Comparison of ENCODE assay signal across 20 cellular contexts in the genomic region with DNA sequence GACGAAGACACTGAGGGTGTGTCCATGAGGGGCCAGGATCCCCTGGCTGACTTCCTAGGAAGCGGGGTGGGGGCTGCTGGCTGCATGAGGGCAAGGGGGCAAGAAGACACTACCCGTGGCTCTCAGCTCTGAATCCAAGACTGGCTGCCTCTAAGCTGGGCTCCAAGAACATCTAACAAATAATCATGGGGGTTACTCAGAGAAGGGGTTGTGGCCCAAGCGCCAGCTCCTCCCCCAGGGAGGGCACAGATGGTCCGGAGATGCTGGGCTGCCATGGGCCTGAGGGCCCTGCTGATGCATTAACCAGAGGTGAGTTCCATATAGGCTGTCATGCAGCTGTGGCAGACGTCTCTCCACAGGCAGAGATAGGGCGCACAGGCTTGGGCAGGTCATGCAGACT. TPM values are rescaled to one million over a fixed set of nuclear protein-coding genes. Genes with fewer than 3 reads are reported as not detected.
A peak's percentile ranks its signal among the peaks of the same experiment; 100 is the strongest.
DNase-seq lines count a peak whose midpoint lies in the region; ATAC-seq and TF ChIP-seq lines count a peak whose summit lies in the region.
"Had no signal": no experiment of that assay in that cellular context is flagged by ENCODE, and none has a peak within 500 bp of the region (broad histone marks: within the 10 kb centered on the region; RNA-seq: fewer than 3 reads in every experiment).

No MANE protein-coding gene starts in this region.

- no peaks in the 10 kb centered on the region for H3K79me2 ChIP-seq in mesendoderm (ENCODE audit: control insufficient read depth, insufficient read depth, low read length)

- no peak overlapping the region for H2BK5ac ChIP-seq in mesendoderm (ENCODE audit: low read length)

- no peak for TF ChIP-seq POLR2A in sigmoid colon (IDR thresholded peaks at IDR 0.05)

- whole genome bisulfite sequencing in mesendoderm (ENCODE audit: extremely low coverage, insufficient coverage, low lambda C conversion rate): no CpG with 5 or more reads among the region's 7 CpGs
- WGBS in sigmoid colon, 2 donors: 76 to 84% methylated on average over 7 of the region's 7 CpGs

- DNase-seq in cardiac septum (ENCODE audit: low spot score): peak; percentile 68
- no peak for DNase-seq in Right ventricle myocardium superior
- DNase-seq in mesendoderm: no peak
- peak; percentile 41 for DNase-seq in sigmoid colon
- DNase-seq in kidney glomerular epithelial cell (lab: John Stamatoyannopoulos, UW): no peak
- no peak for DNase-seq in NCI-H187 (lab: John Stamatoyannopoulos, UW)
- DNase-seq: Caco-2; CD4-positive, CD25-positive, alpha-beta regulatory T cell; CD8-positive, alpha-beta T cell; DMS153; DND-41; HFFc6 had no signal

- no peak overlapping the region for H4K5ac ChIP-seq in mesendoderm (ENCODE audit: low read length)

- H3K56ac ChIP-seq in mesendoderm (ENCODE audit: low read length): peak overlapping the region; percentile 59

- H3K27ac ChIP-seq in mesendoderm (ENCODE audit: low read depth, low read length) (no peak overlapping the region), sigmoid colon (no peak overlapping the region)
- H3K27ac ChIP-seq: 22Rv1, BLaER1, C4-2B had no signal

- no peak overlapping the region for H4K8ac ChIP-seq in mesendoderm (ENCODE audit: low read depth, low read length)

- no peak overlapping the region for H3K9ac ChIP-seq in mesendoderm (ENCODE audit: low read length)
- H3K9ac ChIP-seq: BLaER1 had no signal

- H3K9me3 ChIP-seq in sigmoid colon: no peaks in the 10 kb centered on the region
- H3K9me3 ChIP-seq: BLaER1, Caco-2, HAP-1 had no signal

- H3K4me1 ChIP-seq in mesendoderm (ENCODE audit: control insufficient read depth, low read depth, low read length): peaks cover 12% of the 10 kb centered on the region
- no peaks in the 10 kb centered on the region for H3K4me1 ChIP-seq in sigmoid colon
- H3K4me1 ChIP-seq: Caco-2, HAP-1 had no signal

- H3K4ac ChIP-seq in mesendoderm (ENCODE audit: low read depth, low read length): no peak overlapping the region

- TF ChIP-seq CTCF in sigmoid colon (IDR thresholded peaks at IDR 0.05): no peak

- H3K36me3 ChIP-seq in mesendoderm (ENCODE audit: control insufficient read depth, insufficient read depth, low read length): no peaks in the 10 kb centered on the region
- no peaks in the 10 kb centered on the region for H3K36me3 ChIP-seq in sigmoid colon
- H3K36me3 ChIP-seq: BLaER1, HAP-1 had no signal

- no peak overlapping the region for H2BK15ac ChIP-seq in mesendoderm (replicated peaks; ENCODE audit: low read depth)

- H2AK5ac ChIP-seq in mesendoderm (ENCODE audit: low read length): peak overlapping the region; percentile 43

- H3K27me3 ChIP-seq in mesendoderm (ENCODE audit: insufficient read depth, low read length, poor library complexity) (no peaks in the 10 kb centered on the region), sigmoid colon (peaks cover 0 to 15% (median 9%) of the 10 kb centered on the region in 3 donors)
- H3K27me3 ChIP-seq: BLaER1 had no signal

- H3K4me3 ChIP-seq in mesendoderm (ENCODE audit: low read length) (no peak overlapping the region), sigmoid colon (no peak overlapping the region)
- H3K4me3 ChIP-seq: BLaER1, GM23338, HAP-1 had no signal

- no peak for ATAC-seq in Right ventricle myocardium superior (ENCODE audit: poor library complexity)
- ATAC-seq: CD8-positive, alpha-beta T cell; GM23338 had no signal

- no peaks in the 10 kb centered on the region for H3K79me1 ChIP-seq in mesendoderm (ENCODE audit: low read length)

- H3K18ac ChIP-seq in mesendoderm (ENCODE audit: low read length): no peak overlapping the region

- H2BK120ac ChIP-seq in mesendoderm (ENCODE audit: low read depth, low read length): no peak overlapping the region

- intact Hi-C loops in cardiac septum (cut with DNase I): no loop called here
- intact Hi-C loops in Right ventricle myocardium superior (cut with DNase I): no loop called here
- intact Hi-C loops in sigmoid colon (cut with DNase I): no loop called here

- no peak overlapping the region for H3K23ac ChIP-seq in mesendoderm (ENCODE audit: low read length)

- TF ChIP-seq EP300 in sigmoid colon (IDR thresholded peaks at IDR 0.05): no peak

- no peak overlapping the region for H3K4me2 ChIP-seq in mesendoderm (ENCODE audit: low read length)
- H3K4me2 ChIP-seq: BLaER1, GM23338 had no signal

RNA-seq across cellular contexts. Expression of a gene that starts 14.3 kb away (rescaled TPM):
- total RNA-seq in cardiac septum: not detected
- total RNA-seq in Right ventricle myocardium superior: not detected
- polyA plus RNA-seq in mesendoderm (2013, experiment 1 of 2): 0.37 TPM
- polyA plus RNA-seq in mesendoderm (2013, experiment 2 of 2): 0.34 TPM
- 1 to 10 TPM in 1 of 4 donors, under 1 TPM in 1, not detected in 2; under 0.01 to 1.7 TPM for total RNA-seq in sigmoid colon
- under 1 TPM in 1 of 3 donors, not detected in 2; 0.20 TPM for polyA plus RNA-seq in sigmoid colon
- total RNA-seq: B cell; CD4-positive, CD25-positive, alpha-beta regulatory T cell; CD8-positive, alpha-beta T cell; H4; HFFc6 had no signal
- polyA plus RNA-seq: AG04450; CD4-positive, CD25-positive, alpha-beta regulatory T cell had no signal

Comparison
In these comparisons a context has a peak if more than half of its experiments do, and no peak if none do; other contexts are left out.
1. DNase-seq: peak in cardiac septum (single experiment) and sigmoid colon (single experiment); none in Right ventricle myocardium superior (single experiment), mesendoderm (single experiment), kidney glomerular epithelial cell (single experiment) and NCI-H187 (0 of 2).